In the genomic region with DNA sequence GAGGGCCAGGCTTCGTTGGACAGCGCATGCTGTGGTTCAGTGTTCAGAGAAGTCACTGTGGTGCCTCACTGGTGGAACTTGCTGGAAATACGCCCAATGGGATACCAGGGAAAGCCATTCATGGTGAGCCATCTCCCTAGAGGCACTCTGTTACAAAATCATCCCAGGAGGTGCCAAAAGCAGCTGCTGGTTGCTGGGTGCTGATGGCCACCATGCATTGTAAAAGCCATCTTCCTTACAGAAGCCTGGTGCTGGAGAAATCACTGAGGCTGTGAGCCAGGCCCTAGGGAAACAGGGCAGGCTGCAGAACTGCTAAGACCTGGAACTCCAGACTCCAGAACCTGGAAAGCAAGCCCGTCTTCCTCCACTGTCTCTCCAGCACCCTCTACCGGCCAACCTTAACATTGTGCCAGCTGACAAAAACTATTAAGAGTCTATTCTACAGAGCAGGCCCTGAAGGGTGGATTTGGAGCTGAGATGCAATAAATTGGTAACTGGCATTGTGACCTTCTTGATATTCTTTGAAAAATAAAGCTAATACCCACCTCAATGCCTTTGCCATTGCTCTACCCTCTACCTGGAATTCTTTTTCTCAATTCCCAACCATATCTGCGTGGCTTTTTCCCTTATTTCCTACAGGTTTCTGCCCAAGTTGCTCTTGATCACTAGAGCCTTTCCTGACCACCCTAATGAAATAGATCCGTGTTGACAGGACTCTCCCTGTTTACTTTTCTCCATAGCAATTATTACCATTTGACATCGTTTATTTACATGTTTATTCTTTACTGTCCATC, we compare ENCODE assay signal across 9 cellular contexts. TPM values are rescaled to one million over a fixed set of nuclear protein-coding genes. Genes with fewer than 3 reads are reported as not detected.
DNase-seq lines count a peak whose midpoint lies in the region; ATAC-seq, FAIRE-seq and TF ChIP-seq lines count a peak whose summit lies in the region.
"Had no signal": no experiment of that assay in that cellular context is flagged by ENCODE, and none has a peak within 500 bp of the region (broad histone marks: within the 10 kb centered on the region; RNA-seq: fewer than 3 reads in every experiment).

No MANE protein-coding gene starts in this region.

- no peaks in the 10 kb centered on the region for H3K27me3 Mint-ChIP-seq in activated T-cell treated with anti-CD3 and anti-CD28 coated beads, Interleukin-2, amount 50 U/mL, for 24 hours
- peaks cover 8% of the 10 kb centered on the region for H3K27me3 Mint-ChIP-seq in nephron progenitor cell (ENCODE audit: low read depth, poor library complexity)
- H3K27me3 Mint-ChIP-seq: activated naive CD4-positive, alpha-beta T cell treated with anti-CD3 and anti-CD28 coated beads, Interleukin-2, amount 50 U/mL, for 24 hours had no signal

- BruUV-seq in PC-9 (replicated peaks; lab: Mats Ljungman, UMichigan): no TSS peak

- H3K9me3 ChIP-seq in PC-9 (ENCODE audit: insufficient read depth, low read depth) (peaks cover 3% of the 10 kb centered on the region; the same call in 1 of the 2 replicates), thyroid gland (no peaks in the 10 kb centered on the region)

- no peaks in the 10 kb centered on the region for H3K36me3 ChIP-seq in PC-9 (ENCODE audit: low read depth)
- H3K36me3 ChIP-seq in thyroid gland: no peaks in the 10 kb centered on the region

- peak; percentile 74 for TF ChIP-seq CTCF in D721Med (IDR thresholded peaks at IDR 0.05; ENCODE audit: insufficient read depth, missing control alignments)
- TF ChIP-seq CTCF in PC-9 (conservative IDR thresholded peaks at IDR 0.05): peak; percentile 89
- TF ChIP-seq CTCF in fibroblast of mammary gland (conservative IDR thresholded peaks at IDR 0.05; ENCODE audit: control insufficient read depth, insufficient read depth, low read depth, low read length): peak; percentile 99
- TF ChIP-seq CTCF in nephron progenitor cell (IDR thresholded peaks at IDR 0.05): peak; percentile 89
- peak; percentile 33 to 82 (median 59) for TF ChIP-seq CTCF in thyroid gland (IDR thresholded peaks at IDR 0.05)

- H4K20me1 ChIP-seq in PC-9 (ENCODE audit: insufficient read depth): no peaks in the 10 kb centered on the region

- TF ChIP-seq POLR2A in thyroid gland (IDR thresholded peaks at IDR 0.05): no peak

- peaks cover 13% of the 10 kb centered on the region; the same call in 1 of the 2 replicates for H3F3A ChIP-seq in PC-9 (ENCODE audit: insufficient read depth, low read depth)

- no peaks in the 10 kb centered on the region for H3K4me1 ChIP-seq in PC-9 (replicated peaks; ENCODE audit: insufficient read depth)
- H3K4me1 ChIP-seq in thyroid gland: no peaks in the 10 kb centered on the region

- FAIRE-seq in D721Med (lab: Jason Lieb, UNC): no peak

- no peak overlapping the region for H3K4me2 ChIP-seq in PC-9

- H3K27me3 ChIP-seq in PC-9 (ENCODE audit: insufficient read depth, low read depth) (peaks cover 8% of the 10 kb centered on the region; the same call in 1 of the 2 replicates), thyroid gland (no peaks in the 10 kb centered on the region)

- peaks cover 9% of the 10 kb centered on the region for H3K36me3 Mint-ChIP-seq in activated T-cell treated with anti-CD3 and anti-CD28 coated beads, Interleukin-2, amount 50 U/mL, for 24 hours (ENCODE audit: low read depth)
- no peaks in the 10 kb centered on the region for H3K36me3 Mint-ChIP-seq in nephron progenitor cell (ENCODE audit: low read depth)

- no peak overlapping the region for H3K4me3 ChIP-seq in PC-9
- no peak overlapping the region for H3K4me3 ChIP-seq in fibroblast of mammary gland (ENCODE audit: control insufficient read depth, low read depth, low read length)
- H3K4me3 ChIP-seq in thyroid gland (replicated peaks in 1 of 3): no peak overlapping the region

- intact Hi-C loops in PC-9 (cut with micrococcal nuclease; ENCODE audit: unreplicated experiment): loop anchor here (1.0 to 5.0 kb wide), 2 partner anchors 244 to 485 kb away; no protein-coding TSS in a partner anchor
- intact Hi-C loops in thyroid gland (cut with DNase I): loop anchor here (10.0 kb wide), 1 partner anchor 247 kb away; no protein-coding TSS in a partner anchor

- no peak overlapping the region for H3K27ac ChIP-seq in PC-9
- no peak overlapping the region for H3K27ac ChIP-seq in thyroid gland

- H3K27ac Mint-ChIP-seq in activated T-cell treated with anti-CD3 and anti-CD28 coated beads, Interleukin-2, amount 50 U/mL, for 24 hours: no peak overlapping the region
- H3K27ac Mint-ChIP-seq in nephron progenitor cell: no peak overlapping the region
- H3K27ac Mint-ChIP-seq: activated naive CD4-positive, alpha-beta T cell treated with anti-CD3 and anti-CD28 coated beads, Interleukin-2, amount 50 U/mL, for 24 hours had no signal

- peaks cover 56% of the 10 kb centered on the region for H3K4me1 Mint-ChIP-seq in activated T-cell treated with anti-CD3 and anti-CD28 coated beads, Interleukin-2, amount 50 U/mL, for 24 hours (ENCODE audit: low read depth)
- peaks cover 11% of the 10 kb centered on the region for H3K4me1 Mint-ChIP-seq in nephron progenitor cell

- H3K9me3 Mint-ChIP-seq in activated T-cell treated with anti-CD3 and anti-CD28 coated beads, Interleukin-2, amount 50 U/mL, for 24 hours: no peaks in the 10 kb centered on the region
- no peaks in the 10 kb centered on the region for H3K9me3 Mint-ChIP-seq in nephron progenitor cell
- H3K9me3 Mint-ChIP-seq: activated naive CD4-positive, alpha-beta T cell treated with anti-CD3 and anti-CD28 coated beads, Interleukin-2, amount 50 U/mL, for 24 hours had no signal

- WGBS in thyroid gland, 2 donors: 53 to 57% methylated on average over 8 of the region's 8 CpGs

- H3K79me2 ChIP-seq in PC-9 (ENCODE audit: low read depth): no peaks in the 10 kb centered on the region

- no peaks in the 10 kb centered on the region for H3K9me2 ChIP-seq in PC-9 (ENCODE audit: insufficient read depth)

- DNase-seq in D721Med (ENCODE audit: insufficient read length, low spot score) (peak; percentile 27), KBM-7 (peak; percentile 68), PC-9 (peak; percentile 47 to 67), fibroblast of mammary gland (ENCODE audit: low read depth) (peak; percentile 80), nephron progenitor cell (peak; percentile 90), thyroid gland (peak; percentile 60 to 67)
- DNase-seq in activated T-cell treated with anti-CD3 and anti-CD28 coated beads, Interleukin-2, amount 50 U/mL, for 24 hours: peak; percentile 70

- in situ Hi-C loops in KBM-7 (cut with MboI; ENCODE audit: low pct_unique_long_range_greater_than_20kb, low sequenced_read_pairs): no loop called here

- CTCF ChIA-PET in PC-9 (lab: Charles Lee): interaction anchor here (0.7 to 1.0 kb wide), 2 partner anchors 86 to 247 kb away, joined by 3 to 6 read pairs; no protein-coding TSS in a partner anchor

- no peak overlapping the region for H2AFZ ChIP-seq in PC-9

- no peak for ATAC-seq in HG03108 (IDR thresholded peaks at IDR 0.05; ENCODE audit: unreplicated experiment)

- no peak overlapping the region for H3K4me3 Mint-ChIP-seq in activated T-cell treated with anti-CD3 and anti-CD28 coated beads, Interleukin-2, amount 50 U/mL, for 24 hours
- no peak overlapping the region for H3K4me3 Mint-ChIP-seq in nephron progenitor cell
- H3K4me3 Mint-ChIP-seq: activated naive CD4-positive, alpha-beta T cell treated with anti-CD3 and anti-CD28 coated beads, Interleukin-2, amount 50 U/mL, for 24 hours had no signal

- POLR2A ChIA-PET in PC-9 (lab: Charles Lee; ENCODE audit: unreplicated experiment): no interaction called here

RNA-seq across cellular contexts. Expression of a gene that starts 18.5 kb away (rescaled TPM):
- total RNA-seq in PC-9 (2021): 310 and 349 TPM in 2 replicates
- 100 to 1,000 TPM; 119 to 176 (median 133) TPM for total RNA-seq in thyroid gland

RNA-seq across cellular contexts. Expression of a gene that starts 56.6 kb away (rescaled TPM):
- total RNA-seq in PC-9 (2021): 10.0 and 11.9 TPM in 2 replicates
- 10 to 100 TPM; 11.0 to 16.3 (median 14.2) TPM for total RNA-seq in thyroid gland

Comparison
In these comparisons a context has a peak if more than half of its experiments do, and no peak if none do; other contexts are left out.
1. DNase-seq: peak in every context shown above with its lines; median percentile 90 in nephron progenitor cell; 80 in fibroblast of mammary gland; 70 in activated T-cell treated with anti-CD3 and anti-CD28 coated beads, Interleukin-2, amount 50 U/mL, for 24 hours; 68 in KBM-7; 64 in thyroid gland; 57 in PC-9; 27 in D721Med.